Comparison of ENCODE assay signal across 12 cellular contexts in genomic region chr10:31426425-31426824, GRCh38.
DNase-seq lines count a peak whose midpoint lies in the region; ATAC-seq and TF ChIP-seq lines count a peak whose summit lies in the region.
"Had no signal": no experiment of that assay in that cellular context is flagged by ENCODE, and none has a peak within 500 bp of the region (broad histone marks: within the 10 kb centered on the region; RNA-seq: fewer than 3 reads in every experiment).

No MANE protein-coding gene starts in this region.

- peak overlapping the region; percentile 71 for H3K27ac Mint-ChIP-seq in MCF 10A (ENCODE audit: low read depth, unreplicated experiment)
- H3K27ac Mint-ChIP-seq in activated T-helper 1 cell treated with anti-CD3 and anti-CD28 coated beads, Interleukin-12 subunit alpha, Interleukin-12 subunit beta, Interleukin-2, Interleukin-4 antibody, amounts not matched to agents 30 ng/mL and 10 ng/mL and 1 ng/mL, durations not matched to agents 14 hours and 24 hours and 36 hours = no peak overlapping the region
- H3K27ac Mint-ChIP-seq: CD4-positive, CD25-positive, alpha-beta regulatory T cell had no signal

- no peak overlapping the region for H3K9ac ChIP-seq in adipocyte (ENCODE audit: low read length)

- DNase-seq in MCF 10A (ENCODE audit: unreplicated experiment) (peak; percentile 86), breast epithelium (ENCODE audit: low spot score in 2 of 2) (no peak), adipocyte (ENCODE audit: low read depth) (peak; percentile 56), left ventricle myocardium superior (no peak), vagina (ENCODE audit: extremely low spot score in 2 of 2) (no peak), NCI-H2227 treated with DMSO at 0.1 percent for 48 hours (lab: John Stamatoyannopoulos, UW) (no peak)
- no peak for DNase-seq in activated T-helper 1 cell treated with anti-CD3 and anti-CD28 coated beads, Interleukin-12 subunit alpha, Interleukin-12 subunit beta, Interleukin-2, Interleukin-4 antibody, amounts not matched to agents 30 ng/mL and 10 ng/mL and 1 ng/mL, durations not matched to agents 14 hours and 24 hours and 36 hours (ENCODE audit: low spot score)
- DNase-seq: CD4-positive, CD25-positive, alpha-beta regulatory T cell; small intestine; substantia nigra had no signal

- TF ChIP-seq POLR2A in breast epithelium (IDR thresholded peaks at IDR 0.05) (no peak), vagina (IDR thresholded peaks at IDR 0.05) (no peak)

- TF ChIP-seq CTCF in MCF 10A (IDR thresholded peaks at IDR 0.05; ENCODE audit: unreplicated experiment) = no peak
- TF ChIP-seq CTCF in breast epithelium (IDR thresholded peaks at IDR 0.05) = no peak
- no peak for TF ChIP-seq CTCF in vagina (IDR thresholded peaks at IDR 0.05)

- H3K27me3 Mint-ChIP-seq in MCF 10A (ENCODE audit: insufficient read depth, unreplicated experiment) = no peaks in the 10 kb centered on the region
- no peaks in the 10 kb centered on the region for H3K27me3 Mint-ChIP-seq in activated T-helper 1 cell treated with anti-CD3 and anti-CD28 coated beads, Interleukin-12 subunit alpha, Interleukin-12 subunit beta, Interleukin-2, Interleukin-4 antibody, amounts not matched to agents 30 ng/mL and 10 ng/mL and 1 ng/mL, durations not matched to agents 14 hours and 24 hours and 36 hours (ENCODE audit: insufficient read depth)
- H3K27me3 Mint-ChIP-seq: CD4-positive, CD25-positive, alpha-beta regulatory T cell had no signal

- H3K4me1 Mint-ChIP-seq in MCF 10A (ENCODE audit: insufficient read depth, unreplicated experiment) = peaks cover 11% of the 10 kb centered on the region
- peaks cover 25% of the 10 kb centered on the region for H3K4me1 Mint-ChIP-seq in activated T-helper 1 cell treated with anti-CD3 and anti-CD28 coated beads, Interleukin-12 subunit alpha, Interleukin-12 subunit beta, Interleukin-2, Interleukin-4 antibody, amounts not matched to agents 30 ng/mL and 10 ng/mL and 1 ng/mL, durations not matched to agents 14 hours and 24 hours and 36 hours (ENCODE audit: low read depth)

- no peaks in the 10 kb centered on the region for H3K4me1 ChIP-seq in breast epithelium
- peaks cover 26% of the 10 kb centered on the region for H3K4me1 ChIP-seq in adipocyte (ENCODE audit: control insufficient read depth, insufficient read depth, low read length)
- H3K4me1 ChIP-seq in vagina = peaks cover 6% of the 10 kb centered on the region

- no peak overlapping the region for H3K4me3 ChIP-seq in breast epithelium
- peak overlapping the region; percentile 12 for H3K4me3 ChIP-seq in adipocyte (ENCODE audit: low read length)
- H3K4me3 ChIP-seq in vagina = no peak overlapping the region

- no peaks in the 10 kb centered on the region for H3K27me3 ChIP-seq in breast epithelium
- no peaks in the 10 kb centered on the region for H3K27me3 ChIP-seq in adipocyte (replicated peaks; ENCODE audit: control insufficient read depth, insufficient read depth, low read length)
- H3K27me3 ChIP-seq in vagina = no peaks in the 10 kb centered on the region

- H3K4me3 Mint-ChIP-seq in MCF 10A (ENCODE audit: unreplicated experiment) = no peak overlapping the region
- H3K4me3 Mint-ChIP-seq in activated T-helper 1 cell treated with anti-CD3 and anti-CD28 coated beads, Interleukin-12 subunit alpha, Interleukin-12 subunit beta, Interleukin-2, Interleukin-4 antibody, amounts not matched to agents 30 ng/mL and 10 ng/mL and 1 ng/mL, durations not matched to agents 14 hours and 24 hours and 36 hours = no peak overlapping the region

- peak; percentile 74 for ATAC-seq in left ventricle myocardium superior
- no peak for ATAC-seq in GM18909 (IDR thresholded peaks at IDR 0.05; ENCODE audit: poor library complexity, unreplicated experiment)

- H3K36me3 Mint-ChIP-seq in MCF 10A (ENCODE audit: insufficient read depth, unreplicated experiment) = no peaks in the 10 kb centered on the region
- peaks cover 11% of the 10 kb centered on the region for H3K36me3 Mint-ChIP-seq in activated T-helper 1 cell treated with anti-CD3 and anti-CD28 coated beads, Interleukin-12 subunit alpha, Interleukin-12 subunit beta, Interleukin-2, Interleukin-4 antibody, amounts not matched to agents 30 ng/mL and 10 ng/mL and 1 ng/mL, durations not matched to agents 14 hours and 24 hours and 36 hours (ENCODE audit: low read depth)

- peak overlapping the region in 1 of 2 donors; percentile 65 for H3K27ac ChIP-seq in breast epithelium
- H3K27ac ChIP-seq in vagina = peak overlapping the region; percentile 15
- H3K27ac ChIP-seq: VCaP had no signal

- CTCF ChIA-PET in MCF 10A (lab: Yijun Ruan, JAX) = no interaction called here

- intact Hi-C loops in MCF 10A (cut with micrococcal nuclease) = no loop called here
- intact Hi-C loops in breast epithelium (cut with DNase I; ENCODE audit: low total_unique reads) = no loop called here
- intact Hi-C loops in left ventricle myocardium superior (cut with micrococcal nuclease) = no loop called here
- intact Hi-C loops in vagina (cut with DNase I) = no loop called here
- intact Hi-C loops in activated T-helper 1 cell treated with anti-CD3 and anti-CD28 coated beads, Interleukin-12 subunit alpha, Interleukin-12 subunit beta, Interleukin-2, Interleukin-4 antibody, amounts not matched to agents 30 ng/mL and 10 ng/mL and 1 ng/mL, durations not matched to agents 14 hours and 24 hours and 36 hours (cut with micrococcal nuclease) = no loop called here

- H3K9me3 ChIP-seq in breast epithelium (no peaks in the 10 kb centered on the region), adipocyte (ENCODE audit: control insufficient read depth, low read length) (peaks cover 3% of the 10 kb centered on the region), vagina (no peaks in the 10 kb centered on the region)

- no peaks in the 10 kb centered on the region for H3K36me3 ChIP-seq in breast epithelium
- H3K36me3 ChIP-seq in adipocyte (ENCODE audit: control insufficient read depth, insufficient read depth, low read length, severe bottlenecking) = no peaks in the 10 kb centered on the region
- no peaks in the 10 kb centered on the region for H3K36me3 ChIP-seq in vagina

- no TSS peak for BruUV-seq in MCF 10A (replicated peaks; lab: Mats Ljungman, UMichigan)

- POLR2A ChIA-PET in MCF 10A (lab: Yijun Ruan, JAX) = interaction anchor here (0.7 kb wide), 1 partner anchor 77 kb away, joined by 3 read pairs; no protein-coding TSS in a partner anchor

- H3K9me3 Mint-ChIP-seq in MCF 10A (ENCODE audit: unreplicated experiment) = peaks cover 16% of the 10 kb centered on the region
- peaks cover 6% of the 10 kb centered on the region for H3K9me3 Mint-ChIP-seq in activated T-helper 1 cell treated with anti-CD3 and anti-CD28 coated beads, Interleukin-12 subunit alpha, Interleukin-12 subunit beta, Interleukin-2, Interleukin-4 antibody, amounts not matched to agents 30 ng/mL and 10 ng/mL and 1 ng/mL, durations not matched to agents 14 hours and 24 hours and 36 hours

Comparison
In these comparisons a context has a peak if more than half of its experiments do, and no peak if none do; other contexts are left out.
1. DNase-seq: peak in MCF 10A (single experiment) and adipocyte (single experiment); none in breast epithelium (0 of 2), left ventricle myocardium superior (single experiment), vagina (0 of 2), NCI-H2227 treated with DMSO at 0.1 percent for 48 hours (single experiment) and activated T-helper 1 cell treated with anti-CD3 and anti-CD28 coated beads, Interleukin-12 subunit alpha, Interleukin-12 subunit beta, Interleukin-2, Interleukin-4 antibody, amounts not matched to agents 30 ng/mL and 10 ng/mL and 1 ng/mL, durations not matched to agents 14 hours and 24 hours and 36 hours (single experiment).